ENCODE assay signal across 15 cellular contexts in the genomic region with DNA sequence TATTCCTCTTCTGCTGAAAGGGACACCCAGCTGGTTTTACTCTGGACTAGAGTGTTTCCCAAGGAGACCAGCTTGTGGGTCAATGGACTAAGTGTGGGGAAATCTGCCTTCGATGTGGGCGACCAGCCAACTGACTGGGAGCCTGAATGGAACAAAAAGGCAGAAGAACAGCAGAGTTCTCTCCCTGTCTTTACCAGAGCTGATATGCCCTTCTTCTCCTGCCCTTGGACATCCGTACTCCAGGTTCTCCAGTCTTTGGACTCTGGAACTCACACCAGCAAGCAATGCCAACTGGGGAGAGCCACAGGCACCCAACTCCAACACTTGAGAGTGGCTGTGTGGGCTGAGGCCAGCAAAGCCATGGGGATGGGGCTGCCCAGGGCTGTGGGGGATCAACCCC. TPM values are rescaled to one million over a fixed set of nuclear protein-coding genes. Genes with fewer than 3 reads are reported as not detected.
DNase-seq lines count a peak whose midpoint lies in the region; ATAC-seq and TF ChIP-seq lines count a peak whose summit lies in the region.
"Had no signal": no experiment of that assay in that cellular context is flagged by ENCODE, and none has a peak within 500 bp of the region (broad histone marks: within the 10 kb centered on the region; RNA-seq: fewer than 3 reads in every experiment).

No MANE protein-coding gene starts in this region.

- no peaks in the 10 kb centered on the region for H3K36me3 ChIP-seq in adrenal gland (replicated peaks in 1 of 2)

- ATAC-seq in left lobe of liver (peak; percentile 55), Right ventricle myocardium inferior (no peak)
- ATAC-seq: GM23338 had no signal

- TF ChIP-seq CTCF in adrenal gland (IDR thresholded peaks at IDR 0.05) (no peak), fibroblast of mammary gland (conservative IDR thresholded peaks at IDR 0.05; ENCODE audit: control insufficient read depth, insufficient read depth, low read depth, low read length) (no peak)

- TF ChIP-seq POLR2A in adrenal gland (IDR thresholded peaks at IDR 0.05), result no peak

- intact Hi-C loops in adrenal gland (cut with DNase I) (no loop called here), Right ventricle myocardium inferior (cut with DNase I) (no loop called here)

- DNase-seq in adrenal gland, result peak in 4 of 7 donors; percentile 5 to 25 (median 20)
- peak; percentile 10 for DNase-seq in fibroblast of mammary gland (ENCODE audit: low read depth)
- peak; percentile 47 for DNase-seq in left lobe of liver (ENCODE audit: low spot score)
- no peak for DNase-seq in GM19238 (ENCODE audit: insufficient read length, low spot score)
- DNase-seq in stimulated activated CD8-positive, alpha-beta memory T cell treated with anti-CD3 and anti-CD28 coated beads, Interleukin-4, amount 100 ng/mL, for 48 hours, result no peak
- no peak for DNase-seq in DMS114 treated with DMSO at 0.1 percent for 48 hours (lab: John Stamatoyannopoulos, UW; ENCODE audit: unreplicated experiment)
- DNase-seq in Right ventricle myocardium inferior (ENCODE audit: missing footprints), result no peak
- DNase-seq: 8988T; Calu3; CD4-positive, alpha-beta memory T cell; DMS53; GDM1; HCEC 1CT had no signal

- H3K4me3 ChIP-seq in adrenal gland, result no peak overlapping the region
- no peak overlapping the region for H3K4me3 ChIP-seq in fibroblast of mammary gland (ENCODE audit: control insufficient read depth, low read depth, low read length)
- H3K4me3 ChIP-seq: BLaER1, GM23338 had no signal

- H3K4me1 ChIP-seq in adrenal gland (replicated peaks in 1 of 2), result no peaks in the 10 kb centered on the region

- H3K9me3 ChIP-seq in adrenal gland (replicated peaks in 1 of 3), result no peaks in the 10 kb centered on the region

- WGBS in adrenal gland, 4 donors, result 69 to 83% (median 76%) methylated on average over 3 of the region's 3 CpGs

- no peak overlapping the region for H3K27ac ChIP-seq in adrenal gland
- H3K27ac ChIP-seq: BLaER1 had no signal

- H3K27me3 ChIP-seq in adrenal gland, result no peaks in the 10 kb centered on the region
- H3K27me3 ChIP-seq: BLaER1 had no signal

RNA-seq across cellular contexts. Expression of gene MRPL57, which starts 32.3 kb away (rescaled TPM):
- total RNA-seq in adrenal gland (10 to 100 TPM; 28.5 to 71.0 (median 36.4) TPM), left lobe of liver (12.3 TPM), Right ventricle myocardium inferior (22.3 TPM)
- 10 to 100 TPM; 29.9 to 54.3 (median 35.6) TPM for polyA plus RNA-seq in adrenal gland

RNA-seq across cellular contexts. Expression of gene SKA3, which starts 32.4 kb away (rescaled TPM):
- total RNA-seq in adrenal gland (1 to 10 TPM in 3 of 8 donors, under 1 TPM in 4, not detected in 1; 0.28 to 3.4 (median 0.90) TPM), left lobe of liver (0.18 TPM), Right ventricle myocardium inferior (0.38 TPM)
- 1 to 10 TPM in 1 of 3 donors, under 1 TPM in 2; 0.16 to 1.4 (median 0.37) TPM for polyA plus RNA-seq in adrenal gland

Comparison
In these comparisons a context has a peak if more than half of its experiments do, and no peak if none do; other contexts are left out.
1. DNase-seq: peak in adrenal gland (4 of 7), fibroblast of mammary gland (single experiment) and left lobe of liver (single experiment); none in GM19238 (single experiment), stimulated activated CD8-positive, alpha-beta memory T cell treated with anti-CD3 and anti-CD28 coated beads, Interleukin-4, amount 100 ng/mL, for 48 hours (single experiment), DMS114 treated with DMSO at 0.1 percent for 48 hours (single experiment) and Right ventricle myocardium inferior (single experiment).